Comparison of ENCODE assay signal across 8 cellular contexts in the genomic region with DNA sequence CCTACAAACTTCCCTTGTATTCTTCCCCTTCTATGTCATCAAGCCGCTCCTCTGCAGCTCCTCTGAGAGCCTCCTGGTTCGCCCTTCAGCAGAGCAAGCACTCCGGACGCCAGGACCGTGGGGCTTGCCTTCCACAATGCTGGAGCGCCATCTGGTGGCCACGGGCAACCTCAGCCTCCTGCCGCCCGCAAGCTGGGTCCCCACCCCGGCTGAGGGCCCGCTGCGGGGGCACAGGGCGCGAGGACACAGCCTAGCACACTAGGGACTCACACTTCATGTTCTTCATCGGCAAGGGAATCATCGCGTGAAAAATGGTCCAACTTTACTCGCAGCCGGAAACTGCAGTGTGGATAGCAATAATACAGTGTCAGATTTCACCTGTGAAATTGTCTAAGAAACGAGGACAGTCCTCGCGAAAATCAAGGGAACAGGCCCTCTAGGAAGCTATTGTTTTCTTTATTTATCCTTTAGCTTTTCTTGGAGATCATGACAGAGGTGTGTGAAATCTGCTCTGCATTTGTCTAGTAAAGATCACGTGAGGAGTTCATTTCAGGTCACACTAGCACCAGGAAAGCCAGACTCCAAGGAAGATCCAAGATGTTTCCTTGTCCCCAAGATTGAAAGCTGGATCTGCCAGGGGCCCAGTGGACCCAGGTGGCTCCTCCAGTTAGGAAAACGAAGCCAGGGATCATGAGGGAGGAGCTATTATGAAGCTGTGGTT. TPM values are rescaled to one million over a fixed set of nuclear protein-coding genes. Genes with fewer than 3 reads are reported as not detected.
DNase-seq lines count a peak whose midpoint lies in the region; ATAC-seq and TF ChIP-seq lines count a peak whose summit lies in the region.

No MANE protein-coding gene starts in this region.

- TF ChIP-seq CTCF in AG09309 (IDR thresholded peaks at IDR 0.05; ENCODE audit: control insufficient read depth, insufficient read depth, low read depth, low read length, missing control alignments) (peak; percentile 96), dorsolateral prefrontal cortex (IDR thresholded peaks at IDR 0.05 in 54 of 56, conservative IDR thresholded peaks at IDR 0.05 in 2 of 56; ENCODE audit: low read depth in 1 of 56, partially characterized antibody in 56 of 56) (peak; percentile 90 to 100 (median 99))

- DNase-seq in AG09309 (ENCODE audit: low read depth) (peak; percentile 71), NCI-H526 (lab: John Stamatoyannopoulos, UW) (peak; percentile 77 to 93), dorsolateral prefrontal cortex (peak; percentile 77 to 90 (median 86)), lung microvascular endothelial cell (ENCODE audit: low read depth in 2 of 2) (peak; percentile 92)
- DNase-seq in activated CD4-positive, alpha-beta T cell treated with anti-CD3 and anti-CD28 coated beads, Interleukin-2, amount 50 U/mL, for 4 hours = peak; percentile 85
- DNase-seq in stimulated activated CD4-positive, alpha-beta T cell treated with anti-CD3 and anti-CD28 coated beads, TNF-alpha, amount 100 ng/mL, for 4 hours (ENCODE audit: low read depth in 3 of 3) = peak; percentile 71 to 90 (median 78)

- ATAC-seq in GM18909 (IDR thresholded peaks at IDR 0.05; ENCODE audit: poor library complexity, unreplicated experiment) = peak; percentile 76
- ATAC-seq in HG03439 (IDR thresholded peaks at IDR 0.05; ENCODE audit: unreplicated experiment) = peak; percentile 79

- H3K4me3 ChIP-seq in AG09309 (ENCODE audit: control insufficient read depth, low read depth, low read length) (no peak overlapping the region), dorsolateral prefrontal cortex (peak overlapping the region in 4 of 59 donors; percentile 3 to 20 (median 4))

- H3K27me3 ChIP-seq in dorsolateral prefrontal cortex = no peaks in the 10 kb centered on the region

- no peak overlapping the region for H3K27ac ChIP-seq in dorsolateral prefrontal cortex

- intact Hi-C loops in dorsolateral prefrontal cortex (cut with DNase I) = loop anchor here (1.0 to 10.0 kb wide), 4 partner anchors 59 to 451 kb away; no protein-coding TSS in a partner anchor

RNA-seq across cellular contexts. Expression of gene PRLH, which starts 5.8 kb away (rescaled TPM):
- total RNA-seq in dorsolateral prefrontal cortex (not detected), lung microvascular endothelial cell (not detected in 2 replicates)

RNA-seq across cellular contexts. Expression of gene RAB17, which starts 18.4 kb away (rescaled TPM):
- 1 to 10 TPM in 110 of 120 experiments, under 1 TPM in 10; 0.40 to 6.6 (median 2.1) TPM for total RNA-seq in dorsolateral prefrontal cortex
- total RNA-seq in lung microvascular endothelial cell = 10.9 and 12.6 TPM in 2 replicates

RNA-seq across cellular contexts. Expression of gene LRRFIP1, which starts 55.2 kb away (rescaled TPM):
- total RNA-seq in dorsolateral prefrontal cortex (100 to 1,000 TPM in 13 of 120 experiments, 10 to 100 TPM in 107; 39.2 to 124 (median 80.4) TPM), lung microvascular endothelial cell (89.3 and 96.1 TPM in 2 replicates)
